In genomic region chr1:201020040-201020591, GRCh38 we compare ENCODE assay signal across 8 cellular contexts. TPM values are rescaled to one million over a fixed set of nuclear protein-coding genes. Genes with fewer than 3 reads are reported as not detected.
A peak's percentile ranks its signal among the peaks of the same experiment; 100 is the strongest.
DNase-seq lines count a peak whose midpoint lies in the region; ATAC-seq and TF ChIP-seq lines count a peak whose summit lies in the region.

No MANE protein-coding gene starts in this region.

- H3K36me3 Mint-ChIP-seq in activated CD8-positive, alpha-beta T cell treated with anti-CD3 and anti-CD28 coated beads, Interleukin-2, amount 10 ng/mL, durations not matched to agents 7 days and 5 days (ENCODE audit: low read depth): peaks cover 68% of the 10 kb centered on the region

- H3K27me3 ChIP-seq in liver (ENCODE audit: control insufficient read depth in 4 of 4, insufficient read depth in 4 of 4, low read length in 3 of 4): no peaks in the 10 kb centered on the region

- no peaks in the 10 kb centered on the region for H3K9me3 Mint-ChIP-seq in activated CD8-positive, alpha-beta T cell treated with anti-CD3 and anti-CD28 coated beads, Interleukin-2, amount 10 ng/mL, durations not matched to agents 7 days and 5 days (ENCODE audit: insufficient read depth)

- TF ChIP-seq CTCF in liver (IDR thresholded peaks at IDR 0.05; ENCODE audit: low read depth, low read length, missing input control) (no peak), GM10248 (IDR thresholded peaks at IDR 0.05; ENCODE audit: control extremely low read depth, extremely low read depth, low read depth, missing control alignments) (no peak)

- POLR2A ChIA-PET in activated CD8-positive, alpha-beta T cell treated with anti-CD3 and anti-CD28 coated beads, Interleukin-2, amount 10 ng/mL, durations not matched to agents 7 days and 5 days (lab: Charles Lee): interaction anchor here (0.6 to 1.7 kb wide), 5 partner anchors 9 to 487 kb away, joined by 3 to 7 read pairs (median 4); partner anchors contain the start of gene CSRP1
- POLR2A ChIA-PET in GM10248 (lab: Yijun Ruan, JAX): no interaction called here

- H3K36me3 ChIP-seq in liver (ENCODE audit: control insufficient read depth in 4 of 4, insufficient read depth in 3 of 4, low read depth in 1 of 4, low read length in 3 of 4): no peaks in the 10 kb centered on the region

- no peaks in the 10 kb centered on the region for H3K27me3 Mint-ChIP-seq in activated CD8-positive, alpha-beta T cell treated with anti-CD3 and anti-CD28 coated beads, Interleukin-2, amount 10 ng/mL, durations not matched to agents 7 days and 5 days (ENCODE audit: low read depth)

- H3K9me3 ChIP-seq in liver (ENCODE audit: control insufficient read depth in 4 of 4, low read length in 3 of 4): no peaks in the 10 kb centered on the region

- peaks cover 4 to 19% (median 9%) of the 10 kb centered on the region in 4 donors for H3K4me1 ChIP-seq in liver (ENCODE audit: control insufficient read depth in 4 of 4, insufficient read depth in 4 of 4, low read length in 3 of 4)

- peak overlapping the region; percentile 93 for H3K4me3 Mint-ChIP-seq in activated CD8-positive, alpha-beta T cell treated with anti-CD3 and anti-CD28 coated beads, Interleukin-2, amount 10 ng/mL, durations not matched to agents 7 days and 5 days

- H3K4me3 ChIP-seq in liver (ENCODE audit: low read depth in 1 of 3, low read length in 3 of 3): no peak overlapping the region

- peak; percentile 22 for DNase-seq in COLO668 (lab: John Stamatoyannopoulos, UW; ENCODE audit: unreplicated experiment)
- peak; percentile 60 to 73 for DNase-seq in Kasumi-1 (lab: John Stamatoyannopoulos, UW)
- peak; percentile 79 for DNase-seq in activated CD8-positive, alpha-beta T cell treated with anti-CD3 and anti-CD28 coated beads, Interleukin-2, amount 10 ng/mL, durations not matched to agents 7 days and 5 days
- DNase-seq in ureter (ENCODE audit: low spot score): no peak
- no peak for DNase-seq in GM10248 (ENCODE audit: extremely low spot score)
- DNase-seq in DMS 273 treated with DMSO at 0.1 percent for 48 hours (lab: John Stamatoyannopoulos, UW): no peak

- CTCF ChIA-PET in activated CD8-positive, alpha-beta T cell treated with anti-CD3 and anti-CD28 coated beads, Interleukin-2, amount 10 ng/mL, durations not matched to agents 7 days and 5 days (lab: Charles Lee): interaction anchor here (0.7 to 10.9 kb wide), 16 partner anchors 9 to 398 kb away, joined by 3 to 130 read pairs (median 4); no protein-coding TSS in a partner anchor
- CTCF ChIA-PET in GM10248 (lab: Yijun Ruan, JAX): interaction anchor here (0.8 to 14.7 kb wide), 14 partner anchors 9 to 101 kb away, joined by 3 to 182 read pairs (median 6); no protein-coding TSS in a partner anchor

- TF ChIP-seq RAD21 in liver (IDR thresholded peaks at IDR 0.05): no peak

- H3K4me1 Mint-ChIP-seq in activated CD8-positive, alpha-beta T cell treated with anti-CD3 and anti-CD28 coated beads, Interleukin-2, amount 10 ng/mL, durations not matched to agents 7 days and 5 days (ENCODE audit: low read depth): peaks cover 71% of the 10 kb centered on the region

- peak; percentile 29 for ATAC-seq in activated CD8-positive, alpha-beta T cell treated with anti-CD3 and anti-CD28 coated beads, Interleukin-2, amount 10 ng/mL, durations not matched to agents 7 days and 5 days
- ATAC-seq in GM19455 (IDR thresholded peaks at IDR 0.05; ENCODE audit: unreplicated experiment): no peak

- peak overlapping the region; percentile 100 for H3K27ac Mint-ChIP-seq in activated CD8-positive, alpha-beta T cell treated with anti-CD3 and anti-CD28 coated beads, Interleukin-2, amount 10 ng/mL, durations not matched to agents 7 days and 5 days

- H3K9ac ChIP-seq in liver (ENCODE audit: low read depth in 1 of 2, low read length in 2 of 2): peak overlapping the region in 1 of 2 donors; percentile 29

- 76% methylated on average over 4 of the region's 4 CpGs for WGBS in liver

- H3K27ac ChIP-seq in liver (ENCODE audit: low read depth in 1 of 2, low read length in 2 of 2): peak overlapping the region; percentile 39 to 58

TF ChIP-seq in liver, 16 proteins besides CTCF, POLR2A, EP300 and RAD21:
- TF ChIP-seq EGR1 (IDR thresholded peaks at IDR 0.05; ENCODE audit: low read depth in 2 of 2) (no peak), HNF4A (conservative IDR thresholded peaks at IDR 0.05) (no peak), RXRA (IDR thresholded peaks at IDR 0.05) (no peak), JUND (IDR thresholded peaks at IDR 0.05) (no peak), TAF1 (conservative IDR thresholded peaks at IDR 0.05) (no peak), NR2F2 (IDR thresholded peaks at IDR 0.05) (no peak), ATF3 (IDR thresholded peaks at IDR 0.05) (no peak)

RNA-seq across cellular contexts. Expression of gene KIF21B, which starts 3.4 kb away (rescaled TPM):
- total RNA-seq in activated CD8-positive, alpha-beta T cell treated with anti-CD3 and anti-CD28 coated beads, Interleukin-2, amount 10 ng/mL, durations not matched to agents 7 days and 5 days: 100 to 1,000 TPM; 158 to 162 TPM
- total RNA-seq in liver (1 to 10 TPM; 1.6 to 1.9 TPM), ureter (10.7 TPM)
- polyA plus RNA-seq in liver: under 1 TPM; 0.42 to 0.45 TPM

Comparison
In these comparisons a context has a peak if more than half of its experiments do, and no peak if none do; other contexts are left out.
1. DNase-seq: peak in COLO668 (single experiment), Kasumi-1 (2 of 2) and activated CD8-positive, alpha-beta T cell treated with anti-CD3 and anti-CD28 coated beads, Interleukin-2, amount 10 ng/mL, durations not matched to agents 7 days and 5 days (single experiment); none in ureter (single experiment), GM10248 (single experiment) and DMS 273 treated with DMSO at 0.1 percent for 48 hours (single experiment).
2. RNA of gene KIF21B, which starts 3.4 kb away (total RNA-seq): 158 to 162 TPM in activated CD8-positive, alpha-beta T cell treated with anti-CD3 and anti-CD28 coated beads, Interleukin-2, amount 10 ng/mL, durations not matched to agents 7 days and 5 days; 10.7 TPM in ureter (single experiment) and 1.6 to 1.9 TPM in liver; every median in the first group is over 10 times any median in the second.